In the genomic region with DNA sequence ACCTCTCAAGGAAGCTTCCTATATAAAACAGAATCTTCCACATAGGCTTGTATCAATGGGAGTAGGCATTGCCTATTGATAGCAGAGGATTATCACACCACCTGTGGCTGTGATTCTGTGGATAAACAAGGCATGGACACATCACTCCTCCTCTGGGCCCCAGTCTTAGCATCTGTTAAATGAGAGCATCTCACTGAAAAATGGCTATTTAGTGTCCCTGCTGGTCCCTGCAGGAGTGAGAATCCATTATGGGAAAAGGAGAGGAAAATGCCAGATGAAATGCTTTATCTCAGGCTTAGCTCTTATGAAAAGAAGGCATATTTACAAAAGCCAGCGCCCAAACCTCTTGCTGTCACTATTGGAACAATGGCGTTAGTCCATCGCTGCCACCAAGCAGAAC, we compare ENCODE assay signal across 28 cellular contexts.
"Had no signal": no experiment of that assay in that cellular context is flagged by ENCODE, and none has a peak within 500 bp of the region (broad histone marks: within the 10 kb centered on the region; RNA-seq: fewer than 3 reads in every experiment).

No MANE protein-coding gene starts in this region.

- H3K36me3 Mint-ChIP-seq: activated naive CD8-positive, alpha-beta T cell treated with anti-CD3 and anti-CD28 coated beads, Interleukin-2, amount 10 ng/mL, durations not matched to agents 7 days and 5 days; immature natural killer cell; mesothelial cell of epicardium; naive B cell had no signal

- H3K4me1 Mint-ChIP-seq: activated naive CD8-positive, alpha-beta T cell treated with anti-CD3 and anti-CD28 coated beads, Interleukin-2, amount 10 ng/mL, durations not matched to agents 7 days and 5 days; immature natural killer cell; mesothelial cell of epicardium; naive B cell; nephron progenitor cell had no signal

- H3K27me3 Mint-ChIP-seq: activated naive CD8-positive, alpha-beta T cell treated with anti-CD3 and anti-CD28 coated beads, Interleukin-2, amount 10 ng/mL, durations not matched to agents 7 days and 5 days; naive B cell had no signal

- DNase-seq: activated CD4-positive, alpha-beta T cell treated with anti-CD3 and anti-CD28 coated beads for 48 hours; activated CD4-positive, alpha-beta T cell treated with anti-CD3 and anti-CD28 coated beads, Interleukin-2, amount 50 U/mL, for 48 hours; activated CD8-positive, alpha-beta memory T cell treated with anti-CD3 and anti-CD28 coated beads for 24 hours; activated effector memory CD4-positive, alpha-beta T cell treated with anti-CD3 and anti-CD28 coated beads, Interleukin-2, amount 50 U/mL, for 16 hours; activated naive CD4-positive, alpha-beta T cell treated with anti-CD3 and anti-CD28 coated beads for 36 hours; activated naive CD8-positive, alpha-beta T cell treated with anti-CD3 and anti-CD28 coated beads, Interleukin-2, amount 10 ng/mL, durations not matched to agents 7 days and 5 days; activated T-cell treated with anti-CD3 and anti-CD28 coated beads, Interleukin-2, amount 50 U/mL, for 1 hour; brain microvascular endothelial cell; cortex of kidney; foreskin keratinocyte; heart left ventricle; immature natural killer cell; kidney; left colon; mammary epithelial cell; naive B cell; nephron progenitor cell; occipital lobe; stimulated activated CD4-positive, alpha-beta T cell treated with anti-CD3 and anti-CD28 coated beads, Interleukin-2, amount 100 ng/mL, for 48 hours; stimulated activated naive CD8-positive, alpha-beta T cell treated with anti-CD3 and anti-CD28 coated beads, Interleukin-15, Interleukin-2, amounts not matched to agents 100 U/mL and 50 U/mL, for 24 hours; T-helper 9 cell; thyroid gland; upper lobe of left lung had no signal

- H3K9me3 ChIP-seq: heart left ventricle, thyroid gland, upper lobe of left lung, vagina had no signal

- H3K27ac ChIP-seq: brain microvascular endothelial cell, foreskin keratinocyte, heart left ventricle, thyroid gland, upper lobe of left lung, vagina, VCaP had no signal

- H3K36me3 ChIP-seq: brain microvascular endothelial cell, heart left ventricle, thyroid gland, upper lobe of left lung, vagina had no signal

- H3K4me3 ChIP-seq: heart left ventricle, thyroid gland, upper lobe of left lung, vagina had no signal

- H3K27ac Mint-ChIP-seq: activated naive CD4-positive, alpha-beta T cell treated with anti-CD3 and anti-CD28 coated beads for 36 hours; activated naive CD8-positive, alpha-beta T cell treated with anti-CD3 and anti-CD28 coated beads, Interleukin-2, amount 10 ng/mL, durations not matched to agents 7 days and 5 days; activated T-helper 1 cell treated with anti-CD3 and anti-CD28 coated beads, Interleukin-12 subunit alpha, Interleukin-12 subunit beta, Interleukin-2, Interleukin-4 antibody, amounts not matched to agents 30 ng/mL and 10 ng/mL and 1 ng/mL, durations not matched to agents 14 hours and 24 hours and 36 hours; immature natural killer cell; mesothelial cell of epicardium; naive B cell; nephron progenitor cell; T-helper 1 cell treated with Interleukin-12 subunit alpha and Interleukin-12 subunit beta and Interleukin-4 antibody, amounts not matched to agents 30 μg/mL and 1 μg/mL, for 36 hours had no signal

- H3K9me3 Mint-ChIP-seq: activated naive CD4-positive, alpha-beta T cell treated with anti-CD3 and anti-CD28 coated beads for 36 hours; activated naive CD8-positive, alpha-beta T cell treated with anti-CD3 and anti-CD28 coated beads, Interleukin-2, amount 10 ng/mL, durations not matched to agents 7 days and 5 days; activated T-helper 1 cell treated with anti-CD3 and anti-CD28 coated beads, Interleukin-12 subunit alpha, Interleukin-12 subunit beta, Interleukin-2, Interleukin-4 antibody, amounts not matched to agents 30 ng/mL and 10 ng/mL and 1 ng/mL, durations not matched to agents 14 hours and 24 hours and 36 hours; mesothelial cell of epicardium; nephron progenitor cell; T-helper 1 cell treated with Interleukin-12 subunit alpha and Interleukin-12 subunit beta and Interleukin-4 antibody, amounts not matched to agents 30 μg/mL and 1 μg/mL, for 36 hours had no signal

- H3K27me3 ChIP-seq: brain microvascular endothelial cell, foreskin keratinocyte, thyroid gland, upper lobe of left lung, vagina had no signal

- H3K4me3 Mint-ChIP-seq: activated naive CD4-positive, alpha-beta T cell treated with anti-CD3 and anti-CD28 coated beads for 36 hours; activated naive CD8-positive, alpha-beta T cell treated with anti-CD3 and anti-CD28 coated beads, Interleukin-2, amount 10 ng/mL, durations not matched to agents 7 days and 5 days; activated T-helper 1 cell treated with anti-CD3 and anti-CD28 coated beads, Interleukin-12 subunit alpha, Interleukin-12 subunit beta, Interleukin-2, Interleukin-4 antibody, amounts not matched to agents 30 ng/mL and 10 ng/mL and 1 ng/mL, durations not matched to agents 14 hours and 24 hours and 36 hours; immature natural killer cell; mesothelial cell of epicardium; naive B cell; nephron progenitor cell; T-helper 1 cell treated with Interleukin-12 subunit alpha and Interleukin-12 subunit beta and Interleukin-4 antibody, amounts not matched to agents 30 μg/mL and 1 μg/mL, for 36 hours had no signal

- H3K4me1 ChIP-seq: foreskin keratinocyte, heart left ventricle, thyroid gland, upper lobe of left lung, vagina had no signal
